8 cellular contexts compared by ENCODE assay signal in genomic region chr11:129881570-129882170, GRCh38.
DNase-seq lines count a peak whose midpoint lies in the region; ATAC-seq and TF ChIP-seq lines count a peak whose summit lies in the region.

No MANE protein-coding gene starts in this region.

- DNase-seq in AG04449 (ENCODE audit: low read depth, low spot score) (no peak), HPDE6-E6E7 (ENCODE audit: extremely low spot score) (peak; percentile 41), ecto neural progenitor cell (ENCODE audit: low spot score) (peak; percentile 58), pons (ENCODE audit: low spot score) (peak; percentile 7)

- POLR2A ChIA-PET in AG04449 (lab: Yijun Ruan, JAX), result no interaction called here

- H3K4me3 ChIP-seq in AG04449 (ENCODE audit: low read depth, low read length) (no peak overlapping the region), WI38 (ENCODE audit: low read depth, low read length) (no peak overlapping the region)

- CTCF ChIA-PET in AG04449 (lab: Yijun Ruan, JAX), result interaction anchor here (0.5 to 6.4 kb wide), 12 partner anchors 9 to 399 kb away, joined by 3 to 47 read pairs (median 4); no protein-coding TSS in a partner anchor

- no peak for ATAC-seq in activated CD4-positive, CD25-positive, alpha-beta regulatory T cell treated with anti-CD3 and anti-CD28 coated beads, Interleukin-2, amount 50 U/mL, for 24 hours
- ATAC-seq in GM21529 (IDR thresholded peaks at IDR 0.05; ENCODE audit: unreplicated experiment), result no peak

- peak; percentile 68 for TF ChIP-seq CTCF in AG04449 (IDR thresholded peaks at IDR 0.05; ENCODE audit: insufficient read depth, low read length, missing control alignments)
- TF ChIP-seq CTCF in GM12872 (IDR thresholded peaks at IDR 0.05; ENCODE audit: insufficient read depth, low read depth, low read length), result peak; percentile 79
- peak; percentile 83 for TF ChIP-seq CTCF in WI38 (IDR thresholded peaks at IDR 0.05; ENCODE audit: low read depth, low read length)
